In genomic region chr17:17474341-17474740, GRCh38 we compare ENCODE assay signal across 25 cellular contexts.
"Had no signal": no experiment of that assay in that cellular context is flagged by ENCODE, and none has a peak within 500 bp of the region (broad histone marks: within the 10 kb centered on the region; RNA-seq: fewer than 3 reads in every experiment).

No MANE protein-coding gene starts in this region.

- H3K4me3 ChIP-seq: coronary artery, heart right ventricle, skin epidermis, thyroid gland, upper lobe of left lung, vagina had no signal

- H3K4me3 Mint-ChIP-seq: activated naive CD4-positive, alpha-beta T cell treated with anti-CD3 and anti-CD28 coated beads for 36 hours; activated naive CD8-positive, alpha-beta T cell treated with anti-CD3 and anti-CD28 coated beads, Interleukin-2, amount 10 ng/mL, durations not matched to agents 7 days and 5 days; activated T-helper 1 cell treated with anti-CD3 and anti-CD28 coated beads, Interleukin-12 subunit alpha, Interleukin-12 subunit beta, Interleukin-2, Interleukin-4 antibody, amounts not matched to agents 30 ng/mL and 10 ng/mL and 1 ng/mL, durations not matched to agents 14 hours and 24 hours and 36 hours; effector memory CD8-positive, alpha-beta T cell; memory B cell; stimulated activated effector memory CD8-positive, alpha-beta T cell treated with anti-CD3 and anti-CD28 coated beads, Interleukin-12 subunit alpha, Interleukin-12 subunit beta, amount 100 ng/mL, for 72 hours; stimulated activated naive CD8-positive, alpha-beta T cell treated with anti-CD3 and anti-CD28 coated beads, Interleukin-15, Interleukin-2, amounts not matched to agents 100 ng/mL and 50 ng/mL, for 24 hours had no signal

- H3K9me3 Mint-ChIP-seq: activated naive CD4-positive, alpha-beta T cell treated with anti-CD3 and anti-CD28 coated beads for 36 hours; activated naive CD8-positive, alpha-beta T cell treated with anti-CD3 and anti-CD28 coated beads, Interleukin-2, amount 10 ng/mL, durations not matched to agents 7 days and 5 days; activated T-helper 1 cell treated with anti-CD3 and anti-CD28 coated beads, Interleukin-12 subunit alpha, Interleukin-12 subunit beta, Interleukin-2, Interleukin-4 antibody, amounts not matched to agents 30 ng/mL and 10 ng/mL and 1 ng/mL, durations not matched to agents 14 hours and 24 hours and 36 hours; effector memory CD8-positive, alpha-beta T cell; memory B cell; naive thymus-derived CD8-positive, alpha-beta T cell; stimulated activated effector memory CD8-positive, alpha-beta T cell treated with anti-CD3 and anti-CD28 coated beads, Interleukin-12 subunit alpha, Interleukin-12 subunit beta, amount 100 ng/mL, for 72 hours; stimulated activated naive CD8-positive, alpha-beta T cell treated with anti-CD3 and anti-CD28 coated beads, Interleukin-15, Interleukin-2, amounts not matched to agents 100 ng/mL and 50 ng/mL, for 24 hours had no signal

- H3K36me3 Mint-ChIP-seq: activated naive CD8-positive, alpha-beta T cell treated with anti-CD3 and anti-CD28 coated beads, Interleukin-2, amount 10 ng/mL, durations not matched to agents 7 days and 5 days; naive thymus-derived CD8-positive, alpha-beta T cell had no signal

- DNase-seq: activated CD4-positive, alpha-beta T cell treated with anti-CD3 and anti-CD28 coated beads for 4 hours; activated CD4-positive, alpha-beta T cell treated with anti-CD3 and anti-CD28 coated beads, Interleukin-2, amount 50 U/mL, for 4 hours; activated effector memory CD4-positive, alpha-beta T cell treated with anti-CD3 and anti-CD28 coated beads, Interleukin-2, amount 50 U/mL, for 16 hours; activated naive CD4-positive, alpha-beta T cell treated with anti-CD3 and anti-CD28 coated beads for 36 hours; activated naive CD8-positive, alpha-beta T cell treated with anti-CD3 and anti-CD28 coated beads, Interleukin-2, amount 10 ng/mL, durations not matched to agents 7 days and 5 days; activated T-cell treated with anti-CD3 and anti-CD28 coated beads for 4 hours; amniotic stem cell; brain microvascular endothelial cell; effector memory CD8-positive, alpha-beta T cell; foreskin fibroblast; heart right ventricle; midbrain; naive thymus-derived CD8-positive, alpha-beta T cell; stimulated activated CD4-positive, alpha-beta T cell treated with anti-CD3 and anti-CD28 coated beads, Interleukin-4, amount 100 ng/mL, for 24 hours; substantia nigra; thyroid gland; upper lobe of left lung had no signal

- H3K27ac ChIP-seq: brain microvascular endothelial cell, coronary artery, heart right ventricle, skin epidermis, thyroid gland, upper lobe of left lung, vagina, VCaP had no signal

- H3K9me3 ChIP-seq: heart right ventricle, thyroid gland, upper lobe of left lung, vagina had no signal

- H3K36me3 ChIP-seq: brain microvascular endothelial cell, heart right ventricle, thyroid gland, upper lobe of left lung, vagina had no signal

- H3K27ac Mint-ChIP-seq: activated naive CD4-positive, alpha-beta T cell treated with anti-CD3 and anti-CD28 coated beads for 36 hours; activated naive CD8-positive, alpha-beta T cell treated with anti-CD3 and anti-CD28 coated beads, Interleukin-2, amount 10 ng/mL, durations not matched to agents 7 days and 5 days; activated T-helper 1 cell treated with anti-CD3 and anti-CD28 coated beads, Interleukin-12 subunit alpha, Interleukin-12 subunit beta, Interleukin-2, Interleukin-4 antibody, amounts not matched to agents 30 ng/mL and 10 ng/mL and 1 ng/mL, durations not matched to agents 14 hours and 24 hours and 36 hours; effector memory CD8-positive, alpha-beta T cell; memory B cell; naive thymus-derived CD8-positive, alpha-beta T cell; stimulated activated effector memory CD8-positive, alpha-beta T cell treated with anti-CD3 and anti-CD28 coated beads, Interleukin-12 subunit alpha, Interleukin-12 subunit beta, amount 100 ng/mL, for 72 hours; stimulated activated naive CD8-positive, alpha-beta T cell treated with anti-CD3 and anti-CD28 coated beads, Interleukin-15, Interleukin-2, amounts not matched to agents 100 ng/mL and 50 ng/mL, for 24 hours had no signal

- H3K27me3 ChIP-seq: thyroid gland, upper lobe of left lung, vagina had no signal
